Comparison of ENCODE assay signal across 14 cellular contexts in genomic region chr14:24690492-24690891, GRCh38. TPM values are rescaled to one million over a fixed set of nuclear protein-coding genes. Genes with fewer than 3 reads are reported as not detected.
DNase-seq lines count a peak whose midpoint lies in the region; ATAC-seq, FAIRE-seq and TF ChIP-seq lines count a peak whose summit lies in the region.
"Had no signal": no experiment of that assay in that cellular context is flagged by ENCODE, and none has a peak within 500 bp of the region (broad histone marks: within the 10 kb centered on the region; RNA-seq: fewer than 3 reads in every experiment).

No MANE protein-coding gene starts in this region.

- H3K9me3 ChIP-seq in H1 (ENCODE audit: insufficient read depth in 2 of 2, low read depth in 1 of 2, low read length in 1 of 2), result no peaks in the 10 kb centered on the region

- no peaks in the 10 kb centered on the region for H3K27me3 ChIP-seq in H1 (replicated peaks in 1 of 4; ENCODE audit: control insufficient read depth in 3 of 4, extremely low read depth in 1 of 4, insufficient read depth in 3 of 4, low read length in 3 of 4)

- H3K27ac Mint-ChIP-seq in activated T-helper 2 cell treated with anti-CD3 and anti-CD28 coated beads, Interferon-gamma antibody, Interleukin-2, Interleukin-4, amounts not matched to agents 10 μg/mL and 5 μg/mL and 100 μg/mL, durations not matched to agents 14 hours and 24 hours and 36 hours, result no peak overlapping the region

- H2BK15ac ChIP-seq in H1 (ENCODE audit: low read length), result no peak overlapping the region

- no peaks in the 10 kb centered on the region for H3K79me2 ChIP-seq in H1 (ENCODE audit: control insufficient read depth in 1 of 2, insufficient read depth in 2 of 2, low read length in 2 of 2)

- no peaks in the 10 kb centered on the region for H3K36me3 ChIP-seq in H1 (ENCODE audit: control insufficient read depth in 2 of 4, insufficient read depth in 4 of 4, low read length in 3 of 4)

- H2BK5ac ChIP-seq in H1 (ENCODE audit: low read depth, low read length), result no peak overlapping the region

- peaks cover 0 to 2% (median 0%) of the 10 kb centered on the region in 4 experiments; a peak in 2 of 7 replicates for H3K4me1 ChIP-seq in H1 (replicated peaks in 1 of 4; ENCODE audit: control insufficient read depth in 3 of 4, insufficient read depth in 4 of 4, low read length in 3 of 4)

- no peak overlapping the region for H2AK5ac ChIP-seq in H1 (ENCODE audit: low read depth, low read length)

- H3K4ac ChIP-seq in H1 (replicated peaks; ENCODE audit: insufficient read length, low read depth, low read length), result no peak overlapping the region

- no peak overlapping the region for H2BK120ac ChIP-seq in H1 (replicated peaks; ENCODE audit: low read depth, low read length)

- H2BK12ac ChIP-seq in H1 (ENCODE audit: low read depth, low read length), result no peak overlapping the region

- peak overlapping the region in 1 of 2 experiments; percentile 29; a peak in 1 of 4 replicates for H3K4me2 ChIP-seq in H1 (ENCODE audit: insufficient read depth in 1 of 2, low read depth in 2 of 2, low read length in 2 of 2)
- H3K4me2 ChIP-seq: PC-9 had no signal

- H3K4me3 Mint-ChIP-seq in activated T-helper 2 cell treated with anti-CD3 and anti-CD28 coated beads, Interferon-gamma antibody, Interleukin-2, Interleukin-4, amounts not matched to agents 10 μg/mL and 5 μg/mL and 100 μg/mL, durations not matched to agents 14 hours and 24 hours and 36 hours (ENCODE audit: low read depth), result no peak overlapping the region
- H3K4me3 Mint-ChIP-seq: nephron had no signal

- no peaks in the 10 kb centered on the region for H3K79me1 ChIP-seq in H1 (ENCODE audit: low read depth, low read length)

- H2AFZ ChIP-seq in H1 (ENCODE audit: low read length), result peak overlapping the region; percentile 89; the same call in 1 of the 2 replicates
- H2AFZ ChIP-seq: PC-9 had no signal

- no peaks in the 10 kb centered on the region for H3K23me2 ChIP-seq in H1 (ENCODE audit: low read depth, low read length)

- ATAC-seq in GM19328 (IDR thresholded peaks at IDR 0.05; ENCODE audit: unreplicated experiment), result peak; percentile 54
- peak; percentile 44 for ATAC-seq in HG03520 (IDR thresholded peaks at IDR 0.05; ENCODE audit: unreplicated experiment)

- H3K9ac ChIP-seq in H1 (replicated peaks in 1 of 4; ENCODE audit: extremely low read depth in 1 of 4, low read depth in 3 of 4, low read length in 3 of 4), result no peak overlapping the region

- no peak overlapping the region for H3K4me3 ChIP-seq in H1 (ENCODE audit: extremely low read depth in 1 of 4, insufficient read depth in 2 of 4, low read depth in 3 of 4, low read length in 4 of 4)
- H3K4me3 ChIP-seq: PC-9 had no signal

- TF ChIP-seq EP300 in H1 (IDR thresholded peaks at IDR 0.05; ENCODE audit: borderline replicate concordance in 1 of 2, low read depth in 2 of 2, low read length in 2 of 2), result no peak

- CTCF ChIA-PET in H1 (lab: Charles Lee; ENCODE audit: partially characterized antibody), result interaction anchor here (0.6 to 1.6 kb wide), 8 partner anchors 8 to 710 kb away, joined by 3 to 9 read pairs (median 4); no protein-coding TSS in a partner anchor

- H3K4me1 Mint-ChIP-seq in activated T-helper 2 cell treated with anti-CD3 and anti-CD28 coated beads, Interferon-gamma antibody, Interleukin-2, Interleukin-4, amounts not matched to agents 10 μg/mL and 5 μg/mL and 100 μg/mL, durations not matched to agents 14 hours and 24 hours and 36 hours (ENCODE audit: low read depth), result peaks cover 45% of the 10 kb centered on the region
- H3K4me1 Mint-ChIP-seq: nephron had no signal

- FAIRE-seq in H1 (lab: Jason Lieb, UNC), result peak; percentile 42
- FAIRE-seq: islet of Langerhans had no signal

- H4K8ac ChIP-seq in H1 (ENCODE audit: extremely low read depth, insufficient read depth, low read length), result no peak overlapping the region

- no peaks in the 10 kb centered on the region for H3K27me3 Mint-ChIP-seq in activated T-helper 2 cell treated with anti-CD3 and anti-CD28 coated beads, Interferon-gamma antibody, Interleukin-2, Interleukin-4, amounts not matched to agents 10 μg/mL and 5 μg/mL and 100 μg/mL, durations not matched to agents 14 hours and 24 hours and 36 hours (ENCODE audit: low read depth)

- no peaks in the 10 kb centered on the region for H4K20me1 ChIP-seq in H1 (replicated peaks in 1 of 2; ENCODE audit: control insufficient read depth in 1 of 2, insufficient read depth in 2 of 2, low read length in 2 of 2)

- intact Hi-C loops in activated T-helper 2 cell treated with anti-CD3 and anti-CD28 coated beads, Interferon-gamma antibody, Interleukin-2, Interleukin-4, amounts not matched to agents 10 μg/mL and 5 μg/mL and 100 μg/mL, durations not matched to agents 14 hours and 24 hours and 36 hours (cut with micrococcal nuclease), result loop anchor here (5.0 kb wide), 1 partner anchor 83 kb away; the partner anchor contains the start of gene GZMH

- POLR2A ChIA-PET in H1 (lab: Charles Lee; ENCODE audit: partially characterized antibody), result no interaction called here

- TF ChIP-seq CTCF in GM12873 (IDR thresholded peaks at IDR 0.05; ENCODE audit: insufficient read depth, low read depth, low read length, missing control alignments) (peak; percentile 45), H1 (IDR thresholded peaks at IDR 0.05; ENCODE audit: control extremely low read depth in 1 of 3, insufficient read depth in 1 of 3, low read depth in 1 of 3, low read length in 3 of 3) (peak in 2 of 3 experiments; percentile 49 to 55; a peak in 3 of 4 replicates)

- H3K23ac ChIP-seq in H1 (ENCODE audit: insufficient read length), result no peak overlapping the region

- TF ChIP-seq RAD21 in H1 (IDR thresholded peaks at IDR 0.05 in 1 of 2, conservative IDR thresholded peaks at IDR 0.05 in 1 of 2; ENCODE audit: low read depth in 2 of 2, low read length in 2 of 2), result peak; percentile 56 to 64

- no peaks in the 10 kb centered on the region for H3K9me3 Mint-ChIP-seq in activated T-helper 2 cell treated with anti-CD3 and anti-CD28 coated beads, Interferon-gamma antibody, Interleukin-2, Interleukin-4, amounts not matched to agents 10 μg/mL and 5 μg/mL and 100 μg/mL, durations not matched to agents 14 hours and 24 hours and 36 hours
- H3K9me3 Mint-ChIP-seq: nephron had no signal

- H3K36me3 Mint-ChIP-seq in activated T-helper 2 cell treated with anti-CD3 and anti-CD28 coated beads, Interferon-gamma antibody, Interleukin-2, Interleukin-4, amounts not matched to agents 10 μg/mL and 5 μg/mL and 100 μg/mL, durations not matched to agents 14 hours and 24 hours and 36 hours (ENCODE audit: low read depth), result no peaks in the 10 kb centered on the region

- no peak overlapping the region for H3K14ac ChIP-seq in H1 (ENCODE audit: insufficient read length)

- H3K56ac ChIP-seq in H1 (replicated peaks; ENCODE audit: insufficient read length, low read depth, low read length), result no peak overlapping the region

- no peak overlapping the region for H3K27ac ChIP-seq in H1 (ENCODE audit: low read depth, low read length)
- H3K27ac ChIP-seq: PC-9 had no signal

- 12% methylated on average over 4 of the region's 4 CpGs; no CpG with 5 or more reads in 1 of the 2 experiments for whole genome bisulfite sequencing in H1 (ENCODE audit: extremely low coverage in 1 of 2, insufficient coverage in 1 of 2, insufficient read length in 1 of 2, insufficient replicate concordance in 2 of 2, low coverage in 1 of 2, low lambda C conversion rate in 2 of 2, missing lambda C conversion rate in 1 of 2), 2 experiments

- no peak for TF ChIP-seq POLR2A in H1 (IDR thresholded peaks at IDR 0.05; ENCODE audit: control extremely low read depth in 1 of 2, low read depth in 2 of 2, low read length in 2 of 2)

- H2BK20ac ChIP-seq in H1 (ENCODE audit: low read length), result no peak overlapping the region

- DNase-seq in H1 (ENCODE audit: low read depth in 1 of 2, low spot score in 2 of 2), result peak; percentile 33 to 61
- no peak for DNase-seq in activated CD4-positive, CD25-positive, alpha-beta regulatory T cell treated with anti-CD3 and anti-CD28 coated beads, Interleukin-2, amount 50 U/mL, for 72 hours
- no peak for DNase-seq in RKO (ENCODE audit: low spot score)
- DNase-seq in activated T-helper 2 cell treated with anti-CD3 and anti-CD28 coated beads, Interferon-gamma antibody, Interleukin-2, Interleukin-4, amounts not matched to agents 10 μg/mL and 5 μg/mL and 100 μg/mL, durations not matched to agents 14 hours and 24 hours and 36 hours (ENCODE audit: low spot score), result no peak
- DNase-seq: activated T-cell treated with anti-CD3 and anti-CD28 coated beads, Interleukin-2, amount 50 U/mL, for 1 hour; PC-9; stimulated activated CD4-positive, alpha-beta T cell treated with anti-CD3 and anti-CD28 coated beads, Interleukin-15, amount 100 ng/mL, for 24 hours; stimulated activated naive CD4-positive, alpha-beta T cell treated with Interleukin-2 at 50 U/mL for 16 hours had no signal

- no peak overlapping the region for H4K5ac ChIP-seq in H1 (ENCODE audit: insufficient read length, low read depth, low read length)

- no peak overlapping the region for H3K18ac ChIP-seq in H1 (ENCODE audit: extremely low read depth, low read length)

- H4K91ac ChIP-seq in H1 (replicated peaks; ENCODE audit: insufficient read length, low read length), result no peak overlapping the region

TF ChIP-seq in H1, 55 proteins besides CTCF, POLR2A, EP300 and RAD21:
- TF ChIP-seq JUND (IDR thresholded peaks at IDR 0.05; ENCODE audit: low read length), result no peak
- TF ChIP-seq CTBP2 (IDR thresholded peaks at IDR 0.05; ENCODE audit: borderline replicate concordance, insufficient read depth, insufficient read length, low read length), result no peak
- TF ChIP-seq KDM1A (IDR thresholded peaks at IDR 0.05; ENCODE audit: borderline replicate concordance, low read length), result no peak
- TF ChIP-seq RBBP5 (IDR thresholded peaks at IDR 0.05; ENCODE audit: borderline replicate concordance, low read depth, low read length), result no peak
- no peak for TF ChIP-seq TEAD4 (IDR thresholded peaks at IDR 0.05; ENCODE audit: low read depth, low read length)

RNA-seq across cellular contexts. Expression of gene GZMB, which starts 56.5 kb away (rescaled TPM):
- total RNA-seq in H1 (2021; fragmentation: NEBNext Ultra II Directional; extraction: Animal tissue kit (Norgen Biotek cat#: 25700)), result not detected in 2 replicates
- not detected in 2 replicates for polyA plus RNA-seq in H1 (2011; rRNA removed)
- polyA plus RNA-seq in H1 (2011; cell fraction: cytosol; rRNA removed), result not detected
- polyA plus RNA-seq in H1 (2011; cell fraction: nucleus; rRNA removed), result not detected
- not detected in 4 replicates for polyA plus RNA-seq in H1 (2012, experiment 1 of 2)
- polyA plus RNA-seq in H1 (2012, experiment 2 of 2), result not detected
- polyA plus RNA-seq in H1 (2013, experiment 1 of 2), result not detected
- not detected for polyA plus RNA-seq in H1 (2013, experiment 2 of 2)
- not detected in 2 replicates for polyA minus RNA-seq in H1 (2011; rRNA and poly(A)+ RNA removed)
- not detected for polyA minus RNA-seq in H1 (2011; cell fraction: cytosol; rRNA and poly(A)+ RNA removed)
- polyA minus RNA-seq in H1 (2011; cell fraction: nucleus; rRNA and poly(A)+ RNA removed), result not detected
- 4,664 and 4,741 TPM in 2 replicates for total RNA-seq in activated T-helper 2 cell treated with anti-CD3 and anti-CD28 coated beads, Interferon-gamma antibody, Interleukin-2, Interleukin-4, amounts not matched to agents 10 μg/mL and 5 μg/mL and 100 μg/mL, durations not matched to agents 14 hours and 24 hours and 36 hours
- total RNA-seq: M059J, PC-9 had no signal

Comparison
In these comparisons a context has a peak if more than half of its experiments do, and no peak if none do; other contexts are left out.
1. DNase-seq: peak in H1 (2 of 2); none in activated CD4-positive, CD25-positive, alpha-beta regulatory T cell treated with anti-CD3 and anti-CD28 coated beads, Interleukin-2, amount 50 U/mL, for 72 hours (single experiment), RKO (single experiment) and activated T-helper 2 cell treated with anti-CD3 and anti-CD28 coated beads, Interferon-gamma antibody, Interleukin-2, Interleukin-4, amounts not matched to agents 10 μg/mL and 5 μg/mL and 100 μg/mL, durations not matched to agents 14 hours and 24 hours and 36 hours (single experiment).
2. RNA of gene GZMB, which starts 56.5 kb away (total RNA-seq): 4,664 to 4,741 TPM in activated T-helper 2 cell treated with anti-CD3 and anti-CD28 coated beads, Interferon-gamma antibody, Interleukin-2, Interleukin-4, amounts not matched to agents 10 μg/mL and 5 μg/mL and 100 μg/mL, durations not matched to agents 14 hours and 24 hours and 36 hours; not detected in H1; every median in the first group is over 1,000 times any median in the second.